20 cellular contexts compared by ENCODE assay signal in genomic region chr14:37842106-37842505, GRCh38.
DNase-seq lines count a peak whose midpoint lies in the region; ATAC-seq lines count a peak whose summit lies in the region.
"Had no signal": no experiment of that assay in that cellular context is flagged by ENCODE, and none has a peak within 500 bp of the region (broad histone marks: within the 10 kb centered on the region; RNA-seq: fewer than 3 reads in every experiment).

No MANE protein-coding gene starts in this region.

- no peak for ATAC-seq in HG02588 (IDR thresholded peaks at IDR 0.05; ENCODE audit: unreplicated experiment)
- ATAC-seq: A549, GM12878 had no signal

- DNase-seq in DMS153 (lab: John Stamatoyannopoulos, UW) (peak; percentile 38), DMS153 treated with DMSO at 0.1 percent for 48 hours (lab: John Stamatoyannopoulos, UW; ENCODE audit: unreplicated experiment) (no peak), SHP77 treated with DMSO at 0.1 percent for 48 hours (lab: John Stamatoyannopoulos, UW) (peak; percentile 19), SHP77 (lab: John Stamatoyannopoulos, UW) (no peak), NCI-H2029 treated with DMSO at 0.1 percent for 48 hours (lab: John Stamatoyannopoulos, UW) (peak; percentile 28), NCI-H82 treated with DMSO at 0.1 percent for 48 hours (lab: John Stamatoyannopoulos, UW; ENCODE audit: unreplicated experiment) (no peak)
- DNase-seq: ACHN; AML-193; BE2C; Caco-2; CD4-positive, alpha-beta memory T cell; DMS79; EL; GDM1; GM23248; H7; HCEC 1CT had no signal

Comparison
In these comparisons a context has a peak if more than half of its experiments do, and no peak if none do; other contexts are left out.
1. DNase-seq: peak in DMS153 (single experiment), SHP77 treated with DMSO at 0.1 percent for 48 hours (single experiment) and NCI-H2029 treated with DMSO at 0.1 percent for 48 hours (single experiment); none in DMS153 treated with DMSO at 0.1 percent for 48 hours (single experiment), SHP77 (0 of 2) and NCI-H82 treated with DMSO at 0.1 percent for 48 hours (single experiment).